ENCODE assay signal across 9 cellular contexts in the genomic region with DNA sequence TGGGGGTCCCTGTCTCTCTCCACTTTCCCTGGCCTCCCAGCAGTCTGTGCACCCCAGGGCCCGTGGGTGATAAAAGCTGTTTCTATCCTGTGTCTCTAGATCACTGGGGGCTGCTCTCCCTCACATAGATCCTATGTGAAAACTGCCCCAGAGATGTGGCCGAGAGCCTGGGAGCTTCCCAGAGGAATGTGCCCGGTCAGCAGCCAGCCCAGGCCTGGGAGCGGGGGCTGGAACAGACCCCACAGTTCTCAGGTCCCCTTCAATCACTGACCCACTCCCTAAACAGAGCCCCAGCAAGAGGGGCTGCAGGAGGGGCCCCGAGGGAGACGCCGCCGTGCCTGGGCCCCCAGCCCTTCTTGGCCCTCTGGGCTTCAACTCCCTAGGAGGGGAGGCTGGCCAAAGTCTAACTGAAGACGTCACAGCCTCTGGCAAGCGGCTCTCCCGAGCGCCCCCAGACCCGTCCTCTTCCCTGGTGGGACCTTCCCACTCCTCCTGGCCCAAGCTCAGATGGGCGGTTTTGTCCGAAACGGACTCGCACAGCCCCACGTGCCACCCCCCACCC. TPM values are rescaled to one million over a fixed set of nuclear protein-coding genes. Genes with fewer than 3 reads are reported as not detected.
A peak's percentile ranks its signal among the peaks of the same experiment; 100 is the strongest.
DNase-seq lines count a peak whose midpoint lies in the region; ATAC-seq and TF ChIP-seq lines count a peak whose summit lies in the region.
"Had no signal": no experiment of that assay in that cellular context is flagged by ENCODE, and none has a peak within 500 bp of the region (broad histone marks: within the 10 kb centered on the region; RNA-seq: fewer than 3 reads in every experiment).

No MANE protein-coding gene starts in this region.

- H3K9ac ChIP-seq in fibroblast of lung (ENCODE audit: insufficient read depth, low read length) (peak overlapping the region; percentile 92), muscle layer of colon (ENCODE audit: low read length) (peak overlapping the region; percentile 61)

- peaks cover 30% of the 10 kb centered on the region for H3K4me1 Mint-ChIP-seq in activated CD4-positive, alpha-beta T cell treated with anti-CD3 and anti-CD28 coated beads, Interleukin-2, amount 10 ng/mL, durations not matched to agents 7 days and 5 days

- peak overlapping the region; percentile 87 for H3K4me2 ChIP-seq in fibroblast of lung (ENCODE audit: extremely low read depth, insufficient read depth, low read length)

- peak overlapping the region; percentile 91 to 98 (median 97) for H3K4me3 ChIP-seq in fibroblast of lung (replicated peaks in 1 of 4; ENCODE audit: control extremely low read depth in 1 of 4, insufficient read depth in 1 of 4, low read depth in 3 of 4, low read length in 4 of 4)
- H3K4me3 ChIP-seq in muscle layer of colon (ENCODE audit: low read depth in 1 of 2, low read length in 2 of 2): peak overlapping the region; percentile 50 to 87
- peak overlapping the region; percentile 54 for H3K4me3 ChIP-seq in upper lobe of right lung

- H3K9me3 Mint-ChIP-seq in activated CD4-positive, alpha-beta T cell treated with anti-CD3 and anti-CD28 coated beads, Interleukin-2, amount 10 ng/mL, durations not matched to agents 7 days and 5 days: peaks cover 2% of the 10 kb centered on the region

- CTCF ChIA-PET in activated CD4-positive, alpha-beta T cell treated with anti-CD3 and anti-CD28 coated beads, Interleukin-2, amount 10 ng/mL, durations not matched to agents 7 days and 5 days (lab: Charles Lee): no interaction called here

- TF ChIP-seq CTCF in fibroblast of lung (conservative IDR thresholded peaks at IDR 0.05 in 1 of 2, IDR thresholded peaks at IDR 0.05 in 1 of 2; ENCODE audit: low read depth in 1 of 2, low read length in 2 of 2) (no peak), upper lobe of right lung (IDR thresholded peaks at IDR 0.05) (no peak)

- H3K27me3 ChIP-seq in fibroblast of lung (ENCODE audit: control insufficient read depth, insufficient read depth, low read length): no peaks in the 10 kb centered on the region
- H3K27me3 ChIP-seq in muscle layer of colon (ENCODE audit: control insufficient read depth in 1 of 2, insufficient read depth in 2 of 2, low read length in 2 of 2): peaks cover 0 to 8% of the 10 kb centered on the region in 2 donors
- peaks cover 23% of the 10 kb centered on the region for H3K27me3 ChIP-seq in upper lobe of right lung

- peak overlapping the region; percentile 96 for H3K27ac ChIP-seq in fibroblast of lung (ENCODE audit: insufficient read depth, low read length)
- H3K27ac ChIP-seq in muscle layer of colon (ENCODE audit: low read depth, low read length): peak overlapping the region; percentile 46
- H3K27ac ChIP-seq in upper lobe of right lung: peak overlapping the region; percentile 81

- intact Hi-C loops in upper lobe of right lung (cut with DNase I): no loop called here

- DNase-seq in activated CD4-positive, alpha-beta T cell treated with anti-CD3 and anti-CD28 coated beads, Interleukin-2, amount 10 ng/mL, durations not matched to agents 7 days and 5 days: no peak
- no peak for DNase-seq in activated CD4-positive, alpha-beta T cell treated with anti-CD3 and anti-CD28 coated beads for 48 hours
- DNase-seq in fibroblast of lung (ENCODE audit: low read depth in 2 of 2): no peak
- no peak for DNase-seq in upper lobe of right lung
- no peak for DNase-seq in NCI-H526 treated with DMSO at 0.1 percent for 48 hours (lab: John Stamatoyannopoulos, UW)
- no peak for DNase-seq in activated CD8-positive, alpha-beta memory T cell treated with anti-CD3 and anti-CD28 coated beads, Interleukin-2, amount 50 U/mL, for 4 hours
- no peak for DNase-seq in NCI-H2081 treated with DMSO at 0.1 percent for 48 hours (lab: John Stamatoyannopoulos, UW)
- DNase-seq: NCI-H1694 treated with DMSO at 0.1 percent for 48 hours had no signal

- no peaks in the 10 kb centered on the region for H3K36me3 Mint-ChIP-seq in activated CD4-positive, alpha-beta T cell treated with anti-CD3 and anti-CD28 coated beads, Interleukin-2, amount 10 ng/mL, durations not matched to agents 7 days and 5 days (ENCODE audit: low read depth)

- peaks cover 35% of the 10 kb centered on the region for H3K4me1 ChIP-seq in fibroblast of lung (ENCODE audit: control insufficient read depth, extremely low read depth, insufficient read depth, low read length)
- peaks cover 41% of the 10 kb centered on the region for H3K4me1 ChIP-seq in muscle layer of colon (ENCODE audit: insufficient read depth, low read length)
- peaks cover 35% of the 10 kb centered on the region for H3K4me1 ChIP-seq in upper lobe of right lung

- ATAC-seq in upper lobe of right lung: no peak

- no peaks in the 10 kb centered on the region for H3K9me3 ChIP-seq in fibroblast of lung (ENCODE audit: control insufficient read depth, insufficient read depth, low read depth, low read length)
- H3K9me3 ChIP-seq in muscle layer of colon (ENCODE audit: low read length): no peaks in the 10 kb centered on the region
- no peaks in the 10 kb centered on the region for H3K9me3 ChIP-seq in upper lobe of right lung

- no peak overlapping the region for H3K4me3 Mint-ChIP-seq in activated CD4-positive, alpha-beta T cell treated with anti-CD3 and anti-CD28 coated beads, Interleukin-2, amount 10 ng/mL, durations not matched to agents 7 days and 5 days

- no peak overlapping the region for H2AFZ ChIP-seq in fibroblast of lung (ENCODE audit: low read length)

- POLR2A ChIA-PET in activated CD4-positive, alpha-beta T cell treated with anti-CD3 and anti-CD28 coated beads, Interleukin-2, amount 10 ng/mL, durations not matched to agents 7 days and 5 days (lab: Charles Lee): no interaction called here

- H3K36me3 ChIP-seq in fibroblast of lung (ENCODE audit: control insufficient read depth, insufficient read depth, low read length) (peaks cover 19% of the 10 kb centered on the region), muscle layer of colon (ENCODE audit: insufficient read depth, low read length) (peaks cover 7% of the 10 kb centered on the region), upper lobe of right lung (no peaks in the 10 kb centered on the region)

- H4K20me1 ChIP-seq in fibroblast of lung (ENCODE audit: control insufficient read depth, extremely low read depth, insufficient read depth, low read length): no peaks in the 10 kb centered on the region

- H3K27me3 Mint-ChIP-seq in activated CD4-positive, alpha-beta T cell treated with anti-CD3 and anti-CD28 coated beads, Interleukin-2, amount 10 ng/mL, durations not matched to agents 7 days and 5 days: peaks cover 21% of the 10 kb centered on the region

- H3K79me2 ChIP-seq in fibroblast of lung (ENCODE audit: control insufficient read depth, insufficient read depth, low read length): peaks cover 52% of the 10 kb centered on the region

- H3K27ac Mint-ChIP-seq in activated CD4-positive, alpha-beta T cell treated with anti-CD3 and anti-CD28 coated beads, Interleukin-2, amount 10 ng/mL, durations not matched to agents 7 days and 5 days: peak overlapping the region; percentile 36

RNA-seq across cellular contexts. Expression of gene MXRA8, which starts 0.4 kb away (rescaled TPM):
- total RNA-seq in activated CD4-positive, alpha-beta T cell treated with anti-CD3 and anti-CD28 coated beads, Interleukin-2, amount 10 ng/mL, durations not matched to agents 7 days and 5 days: under 1 TPM; 0.15 to 0.30 TPM
- total RNA-seq in fibroblast of lung (262 and 397 TPM in 2 replicates), upper lobe of right lung (66.3 TPM)
- polyA plus RNA-seq in fibroblast of lung: 205 and 239 TPM in 2 replicates
- polyA plus RNA-seq in fibroblast of lung (2012): 320 and 409 TPM in 2 replicates
- 638 and 877 TPM in 2 replicates for polyA minus RNA-seq in fibroblast of lung (ENCODE audit: low replicate concordance)

RNA-seq across cellular contexts. Expression of gene DVL1, which starts 8.7 kb away (rescaled TPM):
- 10 to 100 TPM; 33.0 to 34.0 TPM for total RNA-seq in activated CD4-positive, alpha-beta T cell treated with anti-CD3 and anti-CD28 coated beads, Interleukin-2, amount 10 ng/mL, durations not matched to agents 7 days and 5 days
- total RNA-seq in fibroblast of lung: 78.3 and 107 TPM in 2 replicates
- 9.1 and 12.5 TPM in 2 replicates for polyA plus RNA-seq in fibroblast of lung
- 23.4 and 43.6 TPM in 2 replicates for polyA plus RNA-seq in fibroblast of lung (2012)
- 14.8 and 16.0 TPM in 2 replicates for polyA minus RNA-seq in fibroblast of lung (ENCODE audit: low replicate concordance)
- total RNA-seq in upper lobe of right lung: 66.0 TPM

RNA-seq across cellular contexts. Expression of gene AURKAIP1, which starts 17.1 kb away (rescaled TPM):
- total RNA-seq in activated CD4-positive, alpha-beta T cell treated with anti-CD3 and anti-CD28 coated beads, Interleukin-2, amount 10 ng/mL, durations not matched to agents 7 days and 5 days: 100 to 1,000 TPM; 101 to 125 TPM
- 83.2 and 85.2 TPM in 2 replicates for total RNA-seq in fibroblast of lung
- polyA plus RNA-seq in fibroblast of lung: 42.2 and 66.9 TPM in 2 replicates
- polyA plus RNA-seq in fibroblast of lung (2012): 92.6 and 179 TPM in 2 replicates
- polyA minus RNA-seq in fibroblast of lung (ENCODE audit: low replicate concordance): 7.1 and 8.1 TPM in 2 replicates
- 92.1 TPM for total RNA-seq in upper lobe of right lung

RNA-seq across cellular contexts. Expression of gene TAS1R3, which starts 26.9 kb away (rescaled TPM):
- 1 to 10 TPM; 3.1 to 3.7 TPM for total RNA-seq in activated CD4-positive, alpha-beta T cell treated with anti-CD3 and anti-CD28 coated beads, Interleukin-2, amount 10 ng/mL, durations not matched to agents 7 days and 5 days
- 0.17 and 0.26 TPM in 2 replicates for total RNA-seq in fibroblast of lung
- polyA plus RNA-seq in fibroblast of lung: 0.01 and 0.02 TPM in 2 replicates
- polyA plus RNA-seq in fibroblast of lung (2012): 0.06 and 0.13 TPM in 2 replicates
- polyA minus RNA-seq in fibroblast of lung (ENCODE audit: low replicate concordance): not detected in 2 replicates
- 0.32 TPM for total RNA-seq in upper lobe of right lung

RNA-seq across cellular contexts. Expression of gene CPTP, which starts 33.4 kb away (rescaled TPM):
- 10 to 100 TPM; 25.2 to 27.6 TPM for total RNA-seq in activated CD4-positive, alpha-beta T cell treated with anti-CD3 and anti-CD28 coated beads, Interleukin-2, amount 10 ng/mL, durations not matched to agents 7 days and 5 days
- 9.0 and 10.1 TPM in 2 replicates for total RNA-seq in fibroblast of lung
- polyA plus RNA-seq in fibroblast of lung: 6.0 and 6.2 TPM in 2 replicates
- 13.5 and 18.1 TPM in 2 replicates for polyA plus RNA-seq in fibroblast of lung (2012)
- polyA minus RNA-seq in fibroblast of lung (ENCODE audit: low replicate concordance): 4.4 and 5.6 TPM in 2 replicates
- 20.4 TPM for total RNA-seq in upper lobe of right lung

Comparison
In these comparisons a context has a peak if more than half of its experiments do, and no peak if none do; other contexts are left out.
1. H3K27ac ChIP-seq: peak in every context shown above with its lines; median percentile 96 in fibroblast of lung; 81 in upper lobe of right lung; 46 in muscle layer of colon.
2. RNA of gene MXRA8, which starts 0.4 kb away (total RNA-seq): 262 to 397 TPM in fibroblast of lung and 66.3 TPM in upper lobe of right lung (single experiment); 0.15 to 0.30 TPM in activated CD4-positive, alpha-beta T cell treated with anti-CD3 and anti-CD28 coated beads, Interleukin-2, amount 10 ng/mL, durations not matched to agents 7 days and 5 days; every median in the first group is over 10 times any median in the second.
3. Peak in every context shown above with its lines, with median percentiles within 50 percentile points of each other: H3K4me3 ChIP-seq.